Comparison of ENCODE assay signal across 1 cellular context in genomic region chr22:46935506-46936377, GRCh38.
A peak's percentile ranks its signal among the peaks of the same experiment; 100 is the strongest.
TF ChIP-seq lines count a peak whose summit lies in the region.

No MANE protein-coding gene starts in this region.

TF ChIP-seq in HepG2, 621 proteins besides CTCF, POLR2A, EP300 and RAD21 (continued from another document and continues in another):
- peak; percentile 85 for TF ChIP-seq MXD1 (CRISPR knock-in tag; IDR thresholded peaks at IDR 0.05)
- no peak for TF ChIP-seq SOX13 (IDR thresholded peaks at IDR 0.05)
- TF ChIP-seq SOX13 (CRISPR knock-in tag; conservative IDR thresholded peaks at IDR 0.05 in 1 of 2, IDR thresholded peaks at IDR 0.05 in 1 of 2), result peak in 1 of 2 experiments; percentile 80; a peak in 2 of 4 replicates
- TF ChIP-seq ARID3A (IDR thresholded peaks at IDR 0.05; ENCODE audit: low read depth, low read length), result peak; percentile 85
- peak; percentile 86 for TF ChIP-seq ZSCAN21 (CRISPR knock-in tag; IDR thresholded peaks at IDR 0.05; ENCODE audit: borderline replicate concordance)
- TF ChIP-seq ZNF564 (CRISPR knock-in tag; IDR thresholded peaks at IDR 0.05), result no peak; the same call in none of the 2 replicates
- no peak for TF ChIP-seq ZNF883 (CRISPR knock-in tag; IDR thresholded peaks at IDR 0.05; ENCODE audit: not compliant biosample characterization)
- TF ChIP-seq ZNF441 (CRISPR knock-in tag; IDR thresholded peaks at IDR 0.05; ENCODE audit: borderline replicate concordance), result peak; percentile 88; the same call in 1 of the 2 replicates
- TF ChIP-seq ZNF3 (CRISPR knock-in tag; IDR thresholded peaks at IDR 0.05), result no peak
- no peak; the same call in 1 of the 2 replicates for TF ChIP-seq ZNF740 (CRISPR knock-in tag; IDR thresholded peaks at IDR 0.05)
- peak; percentile 98 for TF ChIP-seq MEIS2 (CRISPR knock-in tag; IDR thresholded peaks at IDR 0.05)
- peak; percentile 87; the same call in 1 of the 2 replicates for TF ChIP-seq KLF9 (CRISPR knock-in tag; IDR thresholded peaks at IDR 0.05; ENCODE audit: low read depth)
- TF ChIP-seq ZBTB20 (CRISPR knock-in tag; IDR thresholded peaks at IDR 0.05; ENCODE audit: borderline replicate concordance, low read depth), result peak; percentile 20; the same call in 1 of the 2 replicates
- no peak for TF ChIP-seq MAFF (IDR thresholded peaks at IDR 0.05; ENCODE audit: low read depth, low read length)
- TF ChIP-seq KLF11 (CRISPR knock-in tag; IDR thresholded peaks at IDR 0.05), result no peak
- TF ChIP-seq ZNF253 (CRISPR knock-in tag; IDR thresholded peaks at IDR 0.05; ENCODE audit: borderline replicate concordance), result no peak
- no peak for TF ChIP-seq FOXA1 (IDR thresholded peaks at IDR 0.05)
- TF ChIP-seq FOXA1 (CRISPR knock-in tag; IDR thresholded peaks at IDR 0.05), result peak; percentile 68; the same call in 1 of the 2 replicates
- TF ChIP-seq CBX2 (IDR thresholded peaks at IDR 0.05; ENCODE audit: low read depth, low read length), result no peak
- TF ChIP-seq CBX2 (CRISPR knock-in tag; IDR thresholded peaks at IDR 0.05; ENCODE audit: low read depth), result no peak
- 0 out of 2 replicates have a peak, but pooled peaks have one; percentile 50 for TF ChIP-seq MYPOP (CRISPR knock-in tag; IDR thresholded peaks at IDR 0.05)
- peak; percentile 55; the same call in 1 of the 2 replicates for TF ChIP-seq NFYC (CRISPR knock-in tag; IDR thresholded peaks at IDR 0.05)
- TF ChIP-seq ZNF776 (CRISPR knock-in tag; IDR thresholded peaks at IDR 0.05), result 0 out of 2 replicates have a peak, but pooled peaks have one; percentile 38
- no peak for TF ChIP-seq TP53 (CRISPR knock-in tag; conservative IDR thresholded peaks at IDR 0.05)
- peak; percentile 91 for TF ChIP-seq MAX (IDR thresholded peaks at IDR 0.05)
- TF ChIP-seq ASH2L (IDR thresholded peaks at IDR 0.05; ENCODE audit: insufficient read length, low read depth, low read length), result peak; percentile 91
- peak; percentile 87 for TF ChIP-seq MYC (CRISPR knock-in tag; IDR thresholded peaks at IDR 0.05; ENCODE audit: borderline replicate concordance)
- peak in 1 of 2 experiments; percentile 72; a peak in 2 of 4 replicates for TF ChIP-seq ATF4 (CRISPR knock-in tag; IDR thresholded peaks at IDR 0.05)
- peak; percentile 85 for TF ChIP-seq ZGPAT (CRISPR knock-in tag; IDR thresholded peaks at IDR 0.05)
- TF ChIP-seq ZNF563 (CRISPR knock-in tag; IDR thresholded peaks at IDR 0.05), result peak; percentile 68
- TF ChIP-seq SUZ12 (IDR thresholded peaks at IDR 0.05; ENCODE audit: low read depth, low read length), result no peak
- TF ChIP-seq ZNF510 (CRISPR knock-in tag; IDR thresholded peaks at IDR 0.05; ENCODE audit: low read depth), result no peak
- TF ChIP-seq ZNF326 (CRISPR knock-in tag; IDR thresholded peaks at IDR 0.05; ENCODE audit: borderline replicate concordance), result no peak
- TF ChIP-seq NFRKB (IDR thresholded peaks at IDR 0.05), result no peak
- TF ChIP-seq ZNF225 (CRISPR knock-in tag; IDR thresholded peaks at IDR 0.05), result 0 out of 2 replicates have a peak, but pooled peaks have one; percentile 11
- no peak for TF ChIP-seq NFE2L2 (IDR thresholded peaks at IDR 0.05; ENCODE audit: low read length)
- TF ChIP-seq KLF16 (CRISPR knock-in tag; IDR thresholded peaks at IDR 0.05), result peak; percentile 64 to 88
- no peak for TF ChIP-seq MATR3 (CRISPR knock-in tag; IDR thresholded peaks at IDR 0.05)
- no peak for TF ChIP-seq ZFAT (CRISPR knock-in tag; conservative IDR thresholded peaks at IDR 0.05)
- TF ChIP-seq KDM2A (CRISPR knock-in tag; IDR thresholded peaks at IDR 0.05; ENCODE audit: borderline replicate concordance, low read depth), result 0 out of 2 replicates have a peak, but pooled peaks have one; percentile 29
- 0 out of 2 replicates have a peak, but pooled peaks have one; percentile 51 for TF ChIP-seq TMF1 (CRISPR knock-in tag; IDR thresholded peaks at IDR 0.05; ENCODE audit: low read depth)
- no peak for TF ChIP-seq SMARCC2 (IDR thresholded peaks at IDR 0.05)
- peak; percentile 78 for TF ChIP-seq TBX2 (CRISPR knock-in tag; IDR thresholded peaks at IDR 0.05; ENCODE audit: borderline replicate concordance)
- no peak for TF ChIP-seq ZUFSP (CRISPR knock-in tag; IDR thresholded peaks at IDR 0.05; ENCODE audit: borderline replicate concordance)
- TF ChIP-seq PCBP1 (IDR thresholded peaks at IDR 0.05; ENCODE audit: borderline replicate concordance, low read depth, low read length), result no peak
- no peak for TF ChIP-seq ZNF280D (CRISPR knock-in tag; IDR thresholded peaks at IDR 0.05)
- peak; percentile 77 for TF ChIP-seq ZNF574 (CRISPR knock-in tag; IDR thresholded peaks at IDR 0.05)
- no peak for TF ChIP-seq ZNF333 (CRISPR knock-in tag; IDR thresholded peaks at IDR 0.05; ENCODE audit: borderline replicate concordance)
- no peak for TF ChIP-seq ZSCAN22 (CRISPR knock-in tag; IDR thresholded peaks at IDR 0.05)
- no peak for TF ChIP-seq CSRNP2 (CRISPR knock-in tag; conservative IDR thresholded peaks at IDR 0.05; ENCODE audit: low read depth)
- peak; percentile 87 for TF ChIP-seq ZNF543 (CRISPR knock-in tag; IDR thresholded peaks at IDR 0.05)
- no peak for TF ChIP-seq NFE2L1 (CRISPR knock-in tag; IDR thresholded peaks at IDR 0.05; ENCODE audit: borderline replicate concordance)
